10 cellular contexts compared by ENCODE assay signal in genomic region chr3:130779031-130779430, GRCh38. TPM values are rescaled to one million over a fixed set of nuclear protein-coding genes. Genes with fewer than 3 reads are reported as not detected.
DNase-seq lines count a peak whose midpoint lies in the region; ATAC-seq and TF ChIP-seq lines count a peak whose summit lies in the region.
"Had no signal": no experiment of that assay in that cellular context is flagged by ENCODE, and none has a peak within 500 bp of the region (broad histone marks: within the 10 kb centered on the region; RNA-seq: fewer than 3 reads in every experiment).

No MANE protein-coding gene starts in this region.

- H3K27me3 ChIP-seq in psoas muscle (ENCODE audit: insufficient read depth in 3 of 3, low read length in 2 of 3), result no peaks in the 10 kb centered on the region
- H3K27me3 ChIP-seq: esophagus squamous epithelium had no signal

- peaks cover 5% of the 10 kb centered on the region for H3K4me1 ChIP-seq in psoas muscle
- H3K4me1 ChIP-seq: esophagus squamous epithelium had no signal

- no peak overlapping the region for H3K27ac ChIP-seq in psoas muscle
- H3K27ac ChIP-seq: esophagus squamous epithelium had no signal

- DNase-seq in NCI-H510A (lab: John Stamatoyannopoulos, UW) (peak; percentile 22), psoas muscle (no peak), ACHN (no peak), sciatic nerve (ENCODE audit: low spot score) (no peak), SK-N-DZ (ENCODE audit: low spot score) (no peak)
- DNase-seq: esophagus squamous epithelium, kidney glomerular epithelial cell had no signal

- ATAC-seq in GM18858 (IDR thresholded peaks at IDR 0.05; ENCODE audit: unreplicated experiment) (peak; percentile 84), GM21619 (IDR thresholded peaks at IDR 0.05; ENCODE audit: unreplicated experiment) (peak; percentile 97), HG03342 (IDR thresholded peaks at IDR 0.05; ENCODE audit: unreplicated experiment) (peak; percentile 95), psoas muscle (no peak), sciatic nerve (no peak)

- 26 to 37% (median 33%) methylated on average over 1 of the region's 1 CpG for WGBS in psoas muscle, 3 donors

- H3K36me3 ChIP-seq in psoas muscle (ENCODE audit: insufficient read depth in 1 of 2, low read depth in 1 of 2), result no peaks in the 10 kb centered on the region
- H3K36me3 ChIP-seq: esophagus squamous epithelium had no signal

- in situ Hi-C loops in ACHN (cut with HindIII; ENCODE audit: low pct_ligation_motif_present, low pct_unique_long_range_greater_than_20kb, low sequenced_read_pairs), result no loop called here

- no peak overlapping the region for H3K4me3 ChIP-seq in psoas muscle
- H3K4me3 ChIP-seq: esophagus squamous epithelium had no signal

- H3K9me3 ChIP-seq in psoas muscle, result no peaks in the 10 kb centered on the region
- H3K9me3 ChIP-seq: esophagus squamous epithelium had no signal

- TF ChIP-seq CTCF in psoas muscle (IDR thresholded peaks at IDR 0.05), result no peak

- intact Hi-C loops in psoas muscle (cut with DNase I), result loop anchor here in 1 of 2 donors (5.0 kb wide), 1 partner anchor 43 kb away; no protein-coding TSS in a partner anchor
- intact Hi-C loops in sciatic nerve (cut with DNase I), result no loop called here

RNA-seq across cellular contexts. Expression of gene PIK3R4, which starts 32.4 kb away (rescaled TPM):
- 10 to 100 TPM; 11.0 to 14.1 (median 13.2) TPM for total RNA-seq in psoas muscle
- 10 to 100 TPM; 16.7 to 20.3 (median 19.4) TPM for polyA plus RNA-seq in psoas muscle
- 31.8 TPM for total RNA-seq in sciatic nerve
- 28.2 and 35.3 TPM in 2 replicates for polyA plus RNA-seq in SK-N-DZ (2014; cell fraction: cytosol; rRNA removed)
- 18.5 and 22.5 TPM in 2 replicates for polyA plus RNA-seq in SK-N-DZ (2014; cell fraction: nucleus; rRNA removed)

Comparison
In these comparisons a context has a peak if more than half of its experiments do, and no peak if none do; other contexts are left out.
1. ATAC-seq: peak in GM18858 (single experiment), GM21619 (single experiment) and HG03342 (single experiment); none in psoas muscle (0 of 4) and sciatic nerve (single experiment).